Comparison of ENCODE assay signal across 8 cellular contexts in the genomic region with DNA sequence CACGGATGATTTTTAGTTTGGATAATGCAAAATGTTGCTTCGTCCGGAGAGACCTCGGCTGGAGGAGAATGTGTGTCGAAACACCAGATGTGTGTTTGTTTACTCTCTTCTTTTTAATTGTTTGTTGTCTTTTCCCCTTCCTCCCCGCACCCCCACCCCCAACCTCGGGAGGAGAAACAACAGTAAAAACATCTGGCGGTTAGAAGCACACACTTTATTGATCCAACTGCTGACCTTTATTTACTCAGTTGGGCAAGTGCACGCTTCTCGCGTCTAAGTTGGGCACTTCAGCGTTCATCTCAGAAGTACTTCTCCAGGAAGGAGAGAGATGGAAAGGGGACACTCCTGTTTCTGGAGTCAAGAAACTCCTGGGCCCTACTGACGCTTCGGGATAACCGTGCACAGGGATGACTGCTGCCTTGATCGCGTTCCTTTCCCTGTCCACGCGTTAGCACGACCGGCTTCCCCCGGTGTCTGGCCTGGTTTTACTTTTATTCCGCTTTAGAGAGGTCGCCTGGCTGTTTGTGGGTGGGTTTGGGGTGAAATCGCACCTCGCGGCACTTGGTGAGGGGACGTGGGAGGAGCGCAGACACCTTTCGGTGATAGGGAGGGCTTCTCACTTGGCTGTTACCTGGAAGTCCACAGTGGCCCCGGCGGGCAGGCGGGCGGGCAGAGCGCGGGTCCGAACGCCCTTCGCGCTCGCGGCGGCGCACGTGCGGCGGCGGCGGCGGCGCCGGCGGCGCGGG.
DNase-seq lines count a peak whose midpoint lies in the region; ATAC-seq and TF ChIP-seq lines count a peak whose summit lies in the region.

No MANE protein-coding gene starts in this region.

- H3K36me3 Mint-ChIP-seq in osteocyte (ENCODE audit: unreplicated experiment): no peaks in the 10 kb centered on the region

- DNase-seq in 8988T (peak; percentile 20), GM10248 (ENCODE audit: extremely low spot score) (peak; percentile 21), RPMI8226 (peak; percentile 63), fibroblast of lung (ENCODE audit: low read depth in 2 of 2) (peak; percentile 43 to 57), osteocyte (ENCODE audit: extremely low spot score, unreplicated experiment) (no peak), omental fat pad (ENCODE audit: low spot score) (no peak)

- peak overlapping the region; percentile 96 for H3K27ac Mint-ChIP-seq in osteocyte (ENCODE audit: unreplicated experiment)

- H3K27me3 ChIP-seq in fibroblast of lung (ENCODE audit: control insufficient read depth, insufficient read depth, low read length): peaks cover 27% of the 10 kb centered on the region

- ATAC-seq in omental fat pad (ENCODE audit: low FRiP score) (no peak), HG02623 (IDR thresholded peaks at IDR 0.05; ENCODE audit: unreplicated experiment) (no peak), HG03442 (IDR thresholded peaks at IDR 0.05; ENCODE audit: unreplicated experiment) (no peak)

- no peaks in the 10 kb centered on the region for H3K36me3 ChIP-seq in fibroblast of lung (ENCODE audit: control insufficient read depth, insufficient read depth, low read length)

- H3K9ac ChIP-seq in fibroblast of lung (ENCODE audit: insufficient read depth, low read length): peak overlapping the region; percentile 62

- no peaks in the 10 kb centered on the region for H4K20me1 ChIP-seq in fibroblast of lung (ENCODE audit: control insufficient read depth, extremely low read depth, insufficient read depth, low read length)

- peak overlapping the region; percentile 32 for H3K27ac ChIP-seq in fibroblast of lung (ENCODE audit: insufficient read depth, low read length)

- no peaks in the 10 kb centered on the region for H3K9me3 ChIP-seq in fibroblast of lung (ENCODE audit: control insufficient read depth, insufficient read depth, low read depth, low read length)

- no peaks in the 10 kb centered on the region for H3K27me3 Mint-ChIP-seq in osteocyte (ENCODE audit: unreplicated experiment)

- CTCF ChIA-PET in GM10248 (lab: Yijun Ruan, JAX): no interaction called here

- peak overlapping the region; percentile 77 to 91 (median 86) for H3K4me3 ChIP-seq in fibroblast of lung (replicated peaks in 1 of 4; ENCODE audit: control extremely low read depth in 1 of 4, insufficient read depth in 1 of 4, low read depth in 3 of 4, low read length in 4 of 4)

- no peaks in the 10 kb centered on the region for H3K9me3 Mint-ChIP-seq in osteocyte (ENCODE audit: unreplicated experiment)

- peak overlapping the region; percentile 97 for H3K4me2 ChIP-seq in fibroblast of lung (ENCODE audit: extremely low read depth, insufficient read depth, low read length)

- H3K79me2 ChIP-seq in fibroblast of lung (ENCODE audit: control insufficient read depth, insufficient read depth, low read length): no peaks in the 10 kb centered on the region

- TF ChIP-seq CTCF in GM10248 (IDR thresholded peaks at IDR 0.05; ENCODE audit: control extremely low read depth, extremely low read depth, low read depth, missing control alignments) (no peak), fibroblast of lung (conservative IDR thresholded peaks at IDR 0.05 in 1 of 2, IDR thresholded peaks at IDR 0.05 in 1 of 2; ENCODE audit: low read depth in 1 of 2, low read length in 2 of 2) (no peak), osteocyte (IDR thresholded peaks at IDR 0.05) (no peak), omental fat pad (IDR thresholded peaks at IDR 0.05) (no peak)

- H3K4me1 ChIP-seq in fibroblast of lung (ENCODE audit: control insufficient read depth, extremely low read depth, insufficient read depth, low read length): no peaks in the 10 kb centered on the region

- H3K4me1 Mint-ChIP-seq in osteocyte (ENCODE audit: unreplicated experiment): peaks cover 52% of the 10 kb centered on the region

- peak overlapping the region; percentile 81 for H2AFZ ChIP-seq in fibroblast of lung (ENCODE audit: low read length)

- POLR2A ChIA-PET in GM10248 (lab: Yijun Ruan, JAX): no interaction called here

- H3K4me3 Mint-ChIP-seq in osteocyte (ENCODE audit: unreplicated experiment): peak overlapping the region; percentile 89

Comparison
In these comparisons a context has a peak if more than half of its experiments do, and no peak if none do; other contexts are left out.
1. DNase-seq: peak in 8988T (single experiment), GM10248 (single experiment), RPMI8226 (single experiment) and fibroblast of lung (2 of 2); none in osteocyte (single experiment) and omental fat pad (single experiment).